ENCODE assay signal across 8 cellular contexts in the genomic region with DNA sequence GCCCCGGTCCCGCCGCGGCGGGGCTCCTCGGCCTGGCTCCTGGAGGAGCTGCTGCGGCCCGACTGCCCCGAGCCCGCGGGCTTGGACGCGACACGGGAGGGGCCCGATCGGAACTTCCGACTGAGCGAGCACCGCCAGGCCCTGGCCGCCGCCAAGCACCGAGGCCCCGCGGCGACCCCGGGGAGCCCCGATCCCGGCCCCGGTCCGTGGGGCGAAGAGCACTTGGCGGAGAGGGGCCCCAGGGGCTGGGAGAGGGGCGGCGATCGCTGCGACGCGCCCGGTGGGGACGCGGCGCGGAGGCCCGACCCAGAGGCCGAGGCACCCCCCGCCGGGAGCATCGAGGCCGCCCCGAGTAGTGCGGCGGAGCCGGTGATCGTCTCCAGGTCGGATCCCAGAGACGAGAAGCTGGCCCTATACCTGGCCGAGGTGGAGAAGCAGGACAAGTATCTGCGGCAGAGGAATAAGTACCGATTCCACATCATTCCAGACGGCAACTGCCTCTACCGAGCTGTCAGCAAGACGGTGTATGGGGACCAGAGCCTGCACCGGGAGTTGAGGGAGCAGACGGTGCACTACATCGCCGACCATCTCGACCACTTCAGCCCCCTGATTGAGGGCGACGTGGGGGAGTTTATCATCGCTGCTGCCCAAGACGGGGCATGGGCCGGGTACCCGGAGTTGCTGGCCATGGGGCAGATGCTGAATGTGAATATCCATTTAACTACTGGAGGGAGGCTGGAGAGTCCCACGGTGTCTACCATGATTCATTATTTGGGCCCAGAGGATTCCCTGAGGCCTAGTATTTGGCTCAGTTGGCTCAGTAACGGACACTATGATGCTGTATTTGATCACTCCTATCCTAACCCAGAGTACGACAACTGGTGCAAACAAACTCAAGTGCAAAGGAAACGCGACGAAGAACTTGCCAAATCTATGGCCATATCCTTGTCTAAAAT. TPM values are rescaled to one million over a fixed set of nuclear protein-coding genes. Genes with fewer than 3 reads are reported as not detected.
DNase-seq lines count a peak whose midpoint lies in the region; ATAC-seq and TF ChIP-seq lines count a peak whose summit lies in the region.

No MANE protein-coding gene starts in this region.

- H3K4me1 ChIP-seq in adipocyte (ENCODE audit: control insufficient read depth, insufficient read depth, low read length) (peaks cover 33% of the 10 kb centered on the region), right atrium auricular region (peaks cover 0 to 28% of the 10 kb centered on the region in 2 donors), psoas muscle (peaks cover 30% of the 10 kb centered on the region)

- H3K4me3 ChIP-seq in adipocyte (ENCODE audit: low read length) (peak overlapping the region; percentile 98), right atrium auricular region (peak overlapping the region; percentile 84 to 94), psoas muscle (peak overlapping the region; percentile 95)

- peak overlapping the region; percentile 90 for H3K9ac ChIP-seq in adipocyte (ENCODE audit: low read length)

- WGBS in psoas muscle, 3 donors, result 0 to 1% (median 0%) methylated on average over 52 to 79 of the region's 79 CpGs

- DNase-seq in DMS 273 (lab: John Stamatoyannopoulos, UW; ENCODE audit: unreplicated experiment), result peak; percentile 41
- no peak for DNase-seq in DMS 273 treated with DMSO at 0.1 percent for 48 hours (lab: John Stamatoyannopoulos, UW)
- peak; percentile 42 for DNase-seq in RWPE1 (ENCODE audit: low spot score)
- DNase-seq in adipocyte (ENCODE audit: low read depth), result peak; percentile 56
- DNase-seq in right atrium auricular region (ENCODE audit: low spot score), result no peak
- peak; percentile 38 to 67 for DNase-seq in psoas muscle
- no peak for DNase-seq in NCI-H1436 (lab: John Stamatoyannopoulos, UW)

- H3K27me3 ChIP-seq in adipocyte (replicated peaks; ENCODE audit: control insufficient read depth, insufficient read depth, low read length) (no peaks in the 10 kb centered on the region), right atrium auricular region (no peaks in the 10 kb centered on the region), psoas muscle (ENCODE audit: insufficient read depth in 3 of 3, low read length in 2 of 3) (no peaks in the 10 kb centered on the region)

- POLR2A ChIA-PET in RWPE1 (lab: Yijun Ruan, JAX; ENCODE audit: low non-redundant PET), result interaction anchor here (0.6 kb wide), 1 partner anchor 20 kb away, joined by 6 read pairs; no protein-coding TSS in a partner anchor

- intact Hi-C loops in psoas muscle (cut with DNase I), result loop anchor here (5.0 kb wide), 2 partner anchors 38 to 43 kb away; no protein-coding TSS in a partner anchor

- ATAC-seq in HG02885 (IDR thresholded peaks at IDR 0.05; ENCODE audit: poor library complexity, unreplicated experiment), result peak; percentile 18
- ATAC-seq in psoas muscle, result peak in 2 of 4 donors; percentile 12 to 41

- H3K9me3 ChIP-seq in adipocyte (ENCODE audit: control insufficient read depth, low read length) (no peaks in the 10 kb centered on the region), right atrium auricular region (no peaks in the 10 kb centered on the region), psoas muscle (no peaks in the 10 kb centered on the region)

- TF ChIP-seq CTCF in RWPE1 (conservative IDR thresholded peaks at IDR 0.05; ENCODE audit: low read depth), result no peak
- TF ChIP-seq CTCF in right atrium auricular region (IDR thresholded peaks at IDR 0.05), result no peak
- TF ChIP-seq CTCF in psoas muscle (IDR thresholded peaks at IDR 0.05), result no peak

- H3K27ac ChIP-seq in RWPE1 (peak overlapping the region; percentile 96), right atrium auricular region (peak overlapping the region; percentile 95 to 98), psoas muscle (peak overlapping the region; percentile 97)

- H3K36me3 ChIP-seq in adipocyte (ENCODE audit: control insufficient read depth, insufficient read depth, low read length, severe bottlenecking) (peaks cover 10% of the 10 kb centered on the region), right atrium auricular region (peaks cover 13% of the 10 kb centered on the region), psoas muscle (ENCODE audit: insufficient read depth in 1 of 2, low read depth in 1 of 2) (peaks cover 0 to 32% of the 10 kb centered on the region in 2 donors)

- CTCF ChIA-PET in RWPE1 (lab: Yijun Ruan, JAX), result interaction anchor here (0.7 kb wide), 1 partner anchor 47 kb away, joined by 4 read pairs; no protein-coding TSS in a partner anchor

RNA-seq across cellular contexts. Expression of a gene that starts 1.3 kb away (rescaled TPM):
- total RNA-seq in right atrium auricular region, result 10 to 100 TPM in 1 of 2 donors, 1 to 10 TPM in 1; 9.1 to 27.1 TPM
- total RNA-seq in psoas muscle, result 100 to 1,000 TPM in 2 of 4 donors, 10 to 100 TPM in 2; 19.7 to 165 (median 95.0) TPM
- 10 to 100 TPM in 1 of 3 donors, 1 to 10 TPM in 2; 1.9 to 73.1 (median 9.4) TPM for polyA plus RNA-seq in psoas muscle

Comparison
In these comparisons a context has a peak if more than half of its experiments do, and no peak if none do; other contexts are left out.
1. DNase-seq: peak in DMS 273 (single experiment), RWPE1 (single experiment), adipocyte (single experiment) and psoas muscle (2 of 2); none in DMS 273 treated with DMSO at 0.1 percent for 48 hours (single experiment), right atrium auricular region (single experiment) and NCI-H1436 (single experiment).
2. Peak in every context shown above with its lines, with median percentiles within 50 percentile points of each other: H3K27ac ChIP-seq and H3K4me3 ChIP-seq.